ENCODE assay signal across 2 cellular contexts in genomic region chr10:45453639-45454250, GRCh38.
A peak's percentile ranks its signal among the peaks of the same experiment; 100 is the strongest.
TF ChIP-seq lines count a peak whose summit lies in the region.

No MANE protein-coding gene starts in this region.

TF ChIP-seq in HEK293, 187 proteins besides CTCF, POLR2A, EP300 and RAD21:
- TF ChIP-seq EGR2 (tag by site-specific recombination; IDR thresholded peaks at IDR 0.05; ENCODE audit: low read depth) (0 out of 2 replicates have a peak, but pooled peaks have one; percentile 5), ZNF23 (tag by site-specific recombination; IDR thresholded peaks at IDR 0.05; ENCODE audit: borderline replicate concordance) (no peak)
TF ChIP-seq in HEK293: peak in this region for 1.

TF ChIP-seq in GM12878, 131 proteins besides CTCF, POLR2A, EP300 and RAD21:
- no peak for TF ChIP-seq BCL11A (IDR thresholded peaks at IDR 0.05; ENCODE audit: low read depth, low read length)
- no peak for TF ChIP-seq FOXM1 (IDR thresholded peaks at IDR 0.05; ENCODE audit: low read depth, low read length)
- TF ChIP-seq MTA3 (IDR thresholded peaks at IDR 0.05; ENCODE audit: borderline replicate concordance, low read length): no peak
- TF ChIP-seq NFYA (IDR thresholded peaks at IDR 0.05; ENCODE audit: borderline replicate concordance, low read depth, low read length): no peak
- TF ChIP-seq CBFB (IDR thresholded peaks at IDR 0.05; ENCODE audit: low read depth): no peak
- TF ChIP-seq REST (IDR thresholded peaks at IDR 0.05; ENCODE audit: low read depth, low read length): no peak
- TF ChIP-seq RFX5 (IDR thresholded peaks at IDR 0.05; ENCODE audit: low read depth, low read length): no peak
- TF ChIP-seq ASH2L (IDR thresholded peaks at IDR 0.05; ENCODE audit: borderline replicate concordance, low read depth): no peak
- no peak for TF ChIP-seq ZNF217 (IDR thresholded peaks at IDR 0.05)
- no peak for TF ChIP-seq ZNF592 (IDR thresholded peaks at IDR 0.05)
- TF ChIP-seq DPF2 (IDR thresholded peaks at IDR 0.05): no peak
- TF ChIP-seq TCF3 (IDR thresholded peaks at IDR 0.05; ENCODE audit: borderline replicate concordance, insufficient read depth, low read depth, low read length): no peak
- TF ChIP-seq, protein P1, sequence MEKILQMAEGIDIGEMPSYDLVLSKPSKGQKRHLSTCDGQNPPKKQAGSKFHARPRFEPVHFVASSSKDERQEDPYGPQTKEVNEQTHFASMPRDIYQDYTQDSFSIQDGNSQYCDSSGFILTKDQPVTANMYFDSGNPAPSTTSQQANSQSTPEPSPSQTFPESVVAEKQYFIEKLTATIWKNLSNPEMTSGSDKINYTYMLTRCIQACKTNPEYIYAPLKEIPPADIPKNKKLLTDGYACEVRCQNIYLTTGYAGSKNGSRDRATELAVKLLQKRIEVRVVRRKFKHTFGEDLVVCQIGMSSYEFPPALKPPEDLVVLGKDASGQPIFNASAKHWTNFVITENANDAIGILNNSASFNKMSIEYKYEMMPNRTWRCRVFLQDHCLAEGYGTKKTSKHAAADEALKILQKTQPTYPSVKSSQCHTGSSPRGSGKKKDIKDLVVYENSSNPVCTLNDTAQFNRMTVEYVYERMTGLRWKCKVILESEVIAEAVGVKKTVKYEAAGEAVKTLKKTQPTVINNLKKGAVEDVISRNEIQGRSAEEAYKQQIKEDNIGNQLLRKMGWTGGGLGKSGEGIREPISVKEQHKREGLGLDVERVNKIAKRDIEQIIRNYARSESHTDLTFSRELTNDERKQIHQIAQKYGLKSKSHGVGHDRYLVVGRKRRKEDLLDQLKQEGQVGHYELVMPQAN (conservative IDR thresholded peaks at IDR 0.05): no peak
- no peak for TF ChIP-seq SMAD1 (IDR thresholded peaks at IDR 0.05; ENCODE audit: low read depth, partially characterized antibody)
- no peak for TF ChIP-seq KAT2A (conservative IDR thresholded peaks at IDR 0.05; ENCODE audit: control insufficient read depth, low read depth, low read length)
- no peak for TF ChIP-seq HDGF (IDR thresholded peaks at IDR 0.05)
- no peak for TF ChIP-seq HDAC2 (IDR thresholded peaks at IDR 0.05)
- no peak for TF ChIP-seq ZNF274 (IDR thresholded peaks at IDR 0.05; ENCODE audit: insufficient read depth, insufficient read length)
- no peak for TF ChIP-seq SRF (IDR thresholded peaks at IDR 0.05; ENCODE audit: low read depth in 2 of 2, low read length in 2 of 2)
- TF ChIP-seq RB1 (IDR thresholded peaks at IDR 0.05; ENCODE audit: borderline replicate concordance): no peak
